ENCODE assay signal across 22 cellular contexts in genomic region chr13:45799451-45799850, GRCh38. TPM values are rescaled to one million over a fixed set of nuclear protein-coding genes. Genes with fewer than 3 reads are reported as not detected.
DNase-seq lines count a peak whose midpoint lies in the region; ATAC-seq and TF ChIP-seq lines count a peak whose summit lies in the region.
"Had no signal": no experiment of that assay in that cellular context is flagged by ENCODE, and none has a peak within 500 bp of the region (broad histone marks: within the 10 kb centered on the region; RNA-seq: fewer than 3 reads in every experiment).

No MANE protein-coding gene starts in this region.

- peak; percentile 8 for DNase-seq in NCI-H748 (lab: John Stamatoyannopoulos, UW; ENCODE audit: unreplicated experiment)
- DNase-seq in NCI-H748 treated with DMSO at 0.1 percent for 48 hours (lab: John Stamatoyannopoulos, UW), result no peak
- peak; percentile 80 for DNase-seq in NCI-H446 treated with DMSO at 0.1 percent for 48 hours (lab: John Stamatoyannopoulos, UW)
- DNase-seq in fibroblast of peridontal ligament (ENCODE audit: extremely low read depth), result peak; percentile 24
- peak in 1 of 2 donors; percentile 19 for DNase-seq in psoas muscle
- no peak for DNase-seq in mucosa of descending colon
- no peak for DNase-seq in CD4-positive, alpha-beta T cell
- DNase-seq: activated B cell treated with CpG ODN at 0.5 μM for 24 hours; activated CD4-positive, alpha-beta T cell treated with anti-CD3 and anti-CD28 coated beads, Interleukin-2, amount 50 U/mL, for 48 hours; activated effector memory CD4-positive, alpha-beta T cell treated with anti-CD3 and anti-CD28 coated beads, Interleukin-2, amount 50 U/mL, for 16 hours; Caco-2; cortex of kidney; Kasumi-1; left lung; midbrain; nephron progenitor cell; posterior cingulate gyrus; uterus had no signal

- H3K4me1 ChIP-seq in psoas muscle, result peaks cover 3% of the 10 kb centered on the region
- no peaks in the 10 kb centered on the region for H3K4me1 ChIP-seq in mucosa of descending colon (ENCODE audit: low read depth)
- H3K4me1 ChIP-seq: BLaER1, Caco-2, left lung, uterus had no signal

- 20 to 32% (median 24%) methylated on average over 3 of the region's 3 CpGs for WGBS in psoas muscle, 3 donors

- peak; percentile 49 to 88 (median 68) for ATAC-seq in psoas muscle
- ATAC-seq in mucosa of descending colon, result no peak
- ATAC-seq in CD4-positive, alpha-beta T cell (ENCODE audit: poor library complexity), result no peak
- ATAC-seq in GM18868 (IDR thresholded peaks at IDR 0.05; ENCODE audit: unreplicated experiment), result no peak
- ATAC-seq: left lung had no signal

- CTCF ChIA-PET in CD4-positive, alpha-beta T cell (lab: Charles Lee), result no interaction called here

- H3K36me3 ChIP-seq in psoas muscle (ENCODE audit: insufficient read depth in 1 of 2, low read depth in 1 of 2) (no peaks in the 10 kb centered on the region), mucosa of descending colon (ENCODE audit: low read depth) (no peaks in the 10 kb centered on the region)
- H3K36me3 ChIP-seq: BLaER1, left lung, uterus had no signal

- POLR2A ChIA-PET in CD4-positive, alpha-beta T cell (lab: Charles Lee), result no interaction called here

- H3K36me3 Mint-ChIP-seq in CD4-positive, alpha-beta T cell (ENCODE audit: low read depth), result no peaks in the 10 kb centered on the region

- no peaks in the 10 kb centered on the region for H3K27me3 ChIP-seq in psoas muscle (ENCODE audit: insufficient read depth in 3 of 3, low read length in 2 of 3)
- no peaks in the 10 kb centered on the region for H3K27me3 ChIP-seq in CD4-positive, alpha-beta T cell (ENCODE audit: control insufficient read depth, insufficient read depth, low read length)
- H3K27me3 ChIP-seq: BLaER1, left lung, uterus had no signal

- no peak overlapping the region for H3K27ac Mint-ChIP-seq in CD4-positive, alpha-beta T cell
- H3K27ac Mint-ChIP-seq: activated B cell treated with CpG ODN at 0.5 μM for 24 hours, nephron progenitor cell had no signal

- H3K4me1 Mint-ChIP-seq in CD4-positive, alpha-beta T cell (ENCODE audit: low read depth), result no peaks in the 10 kb centered on the region
- H3K4me1 Mint-ChIP-seq: activated B cell treated with CpG ODN at 0.5 μM for 24 hours had no signal

- H3K4me3 ChIP-seq in psoas muscle, result no peak overlapping the region
- H3K4me3 ChIP-seq in mucosa of descending colon, result no peak overlapping the region
- H3K4me3 ChIP-seq: BLaER1, left lung, uterus had no signal

- no peaks in the 10 kb centered on the region for H3K27me3 Mint-ChIP-seq in CD4-positive, alpha-beta T cell
- H3K27me3 Mint-ChIP-seq: activated B cell treated with CpG ODN at 0.5 μM for 24 hours had no signal

- no peak overlapping the region for H3K27ac ChIP-seq in psoas muscle
- H3K27ac ChIP-seq in CD4-positive, alpha-beta T cell (ENCODE audit: low read depth, low read length), result no peak overlapping the region
- H3K27ac ChIP-seq: BLaER1, left lung, uterus had no signal

- intact Hi-C loops in psoas muscle (cut with DNase I), result no loop called here
- intact Hi-C loops in mucosa of descending colon (cut with DNase I, micrococcal nuclease), result no loop called here
- intact Hi-C loops in CD4-positive, alpha-beta T cell (cut with DNase I, micrococcal nuclease), result no loop called here

- H3K9me3 Mint-ChIP-seq in CD4-positive, alpha-beta T cell, result no peaks in the 10 kb centered on the region
- H3K9me3 Mint-ChIP-seq: activated B cell treated with CpG ODN at 0.5 μM for 24 hours had no signal

- H3K9me3 ChIP-seq in psoas muscle, result no peaks in the 10 kb centered on the region
- no peaks in the 10 kb centered on the region for H3K9me3 ChIP-seq in mucosa of descending colon
- H3K9me3 ChIP-seq in CD4-positive, alpha-beta T cell (ENCODE audit: control insufficient read depth, low read length), result no peaks in the 10 kb centered on the region
- H3K9me3 ChIP-seq: Caco-2, left lung, uterus had no signal

- TF ChIP-seq CTCF in psoas muscle (IDR thresholded peaks at IDR 0.05) (no peak), mucosa of descending colon (IDR thresholded peaks at IDR 0.05) (no peak)
- TF ChIP-seq CTCF in CD4-positive, alpha-beta T cell (IDR thresholded peaks at IDR 0.05), result no peak

- no peak overlapping the region for H3K4me3 Mint-ChIP-seq in CD4-positive, alpha-beta T cell
- H3K4me3 Mint-ChIP-seq: activated B cell treated with CpG ODN at 0.5 μM for 24 hours, nephron progenitor cell had no signal

RNA-seq across cellular contexts. Expression of gene SIAH3, which starts 52.1 kb away (rescaled TPM):
- total RNA-seq in psoas muscle, result under 1 TPM in 2 of 4 donors, not detected in 2; 0.02 TPM
- under 1 TPM in 1 of 3 donors, not detected in 2; 0.03 TPM for polyA plus RNA-seq in psoas muscle
- total RNA-seq in mucosa of descending colon, result under 1 TPM; 0.05 to 0.06 (median 0.06) TPM
- total RNA-seq in CD4-positive, alpha-beta T cell, result 1 to 10 TPM; 1.3 to 1.6 TPM
- total RNA-seq: activated B cell treated with CpG ODN at 0.5 μM for 24 hours, Caco-2, RPMI7951, subcutaneous adipose tissue had no signal

Comparison
In these comparisons a context has a peak if more than half of its experiments do, and no peak if none do; other contexts are left out.
1. DNase-seq: peak in NCI-H748 (single experiment), NCI-H446 treated with DMSO at 0.1 percent for 48 hours (single experiment) and fibroblast of peridontal ligament (single experiment); none in NCI-H748 treated with DMSO at 0.1 percent for 48 hours (single experiment), mucosa of descending colon (0 of 3) and CD4-positive, alpha-beta T cell (0 of 10).
2. ATAC-seq: peak in psoas muscle (4 of 4); none in mucosa of descending colon (single experiment), CD4-positive, alpha-beta T cell (single experiment) and GM18868 (single experiment).